ENCODE assay signal across 19 cellular contexts in the genomic region with DNA sequence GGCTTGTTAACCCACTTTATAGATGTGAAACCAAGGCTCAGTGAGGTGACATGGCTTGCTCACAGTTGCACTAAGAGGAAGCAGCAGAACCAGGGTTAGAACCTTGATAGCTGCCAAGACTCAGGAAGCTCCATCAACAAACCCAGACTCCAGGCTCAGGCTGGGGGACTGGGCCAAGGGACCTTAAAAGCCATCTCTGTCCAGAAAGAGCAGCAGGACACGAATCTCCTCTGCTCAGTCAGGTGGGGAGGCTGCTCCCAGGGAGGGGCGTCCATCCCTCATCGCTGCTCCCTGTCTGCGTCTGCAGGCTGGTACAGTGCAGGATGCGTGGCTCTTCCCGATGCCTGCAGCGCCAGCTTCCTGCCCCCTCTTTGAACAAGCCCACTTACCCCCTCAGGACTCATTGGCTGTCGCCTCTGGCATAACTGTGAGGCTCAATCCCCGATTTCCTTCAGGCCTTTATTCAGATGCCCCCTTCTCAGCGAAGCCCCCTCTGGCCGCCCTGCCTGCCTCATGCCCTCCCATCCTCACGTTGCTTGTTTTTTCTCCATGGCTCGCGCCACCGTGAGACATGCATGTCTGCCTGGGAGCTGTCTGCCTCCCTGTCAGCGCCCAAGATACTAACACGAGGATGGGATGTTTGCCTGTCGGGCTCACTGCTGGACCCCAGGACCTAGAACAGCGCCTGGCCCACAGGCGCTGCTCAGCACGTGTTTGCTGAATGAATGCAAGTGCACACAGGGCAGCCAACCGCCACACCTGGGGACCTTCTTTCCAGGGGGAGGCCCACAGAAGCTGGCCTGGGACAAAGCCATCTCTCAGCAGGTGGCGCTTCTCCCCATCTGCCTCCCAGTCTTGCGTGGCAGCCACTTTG. TPM values are rescaled to one million over a fixed set of nuclear protein-coding genes. Genes with fewer than 3 reads are reported as not detected.
DNase-seq lines count a peak whose midpoint lies in the region; ATAC-seq, FAIRE-seq and TF ChIP-seq lines count a peak whose summit lies in the region.
"Had no signal": no experiment of that assay in that cellular context is flagged by ENCODE, and none has a peak within 500 bp of the region (broad histone marks: within the 10 kb centered on the region; RNA-seq: fewer than 3 reads in every experiment).

No MANE protein-coding gene starts in this region.

- no peaks in the 10 kb centered on the region for H3K9me3 Mint-ChIP-seq in natural killer cell
- no peaks in the 10 kb centered on the region for H3K9me3 Mint-ChIP-seq in stimulated activated naive B cell treated with anti-CD40 and anti-IgM and Interleukin-4, amounts not matched to agents 10 μg/mL and 1 μg/mL and 100 μg/mL, for 72 hours

- POLR2A ChIA-PET in K562 (lab: Yijun Ruan, JAX): interaction anchor here (0.9 to 1.1 kb wide), 2 partner anchors 10 to 11 kb away, joined by 3 to 4 read pairs; no protein-coding TSS in a partner anchor

- intact Hi-C loops in left cardiac atrium (cut with DNase I) (no loop called here), K562 (cut with micrococcal nuclease) (no loop called here), natural killer cell (cut with micrococcal nuclease) (no loop called here)

- WGBS in K562 (ENCODE audit: insufficient coverage, low coverage, missing lambda C conversion rate): 97% methylated on average over 21 of the region's 24 CpGs

- H3K36me3 Mint-ChIP-seq in natural killer cell: no peaks in the 10 kb centered on the region
- peaks cover 46 to 65% of the 10 kb centered on the region in 2 donors for H3K36me3 Mint-ChIP-seq in stimulated activated naive B cell treated with anti-CD40 and anti-IgM and Interleukin-4, amounts not matched to agents 10 μg/mL and 1 μg/mL and 100 μg/mL, for 72 hours

- no peak overlapping the region for H3K4me2 ChIP-seq in K562 (ENCODE audit: insufficient read depth, low read length)

- peaks cover 0 to 53% of the 10 kb centered on the region in 2 donors for H3K4me1 ChIP-seq in right atrium auricular region
- peaks cover 16 to 47% of the 10 kb centered on the region in 2 experiments; a peak in 4 of 5 replicates for H3K4me1 ChIP-seq in K562 (replicated peaks in 1 of 2; ENCODE audit: control insufficient read depth in 2 of 2, insufficient read depth in 2 of 2, low read length in 2 of 2)

- H3K79me2 ChIP-seq in K562 (ENCODE audit: control insufficient read depth, insufficient read depth, low read length): peaks cover 84% of the 10 kb centered on the region

- peaks cover 23% of the 10 kb centered on the region for H3K36me3 ChIP-seq in right atrium auricular region
- H3K36me3 ChIP-seq in K562 (ENCODE audit: control insufficient read depth, insufficient read depth, low read length): peaks cover 63% of the 10 kb centered on the region; the same call in 2 of the 3 replicates

- CTCF ChIA-PET in K562 (lab: Yijun Ruan, JAX; ENCODE audit: low intra/inter-chr PET ratio): no interaction called here

- no peak for TF ChIP-seq POLR2A in K562 (conservative IDR thresholded peaks at IDR 0.05)

- no peak for FAIRE-seq in K562 (lab: Jason Lieb, UNC)
- FAIRE-seq: A204.1, GM12878 had no signal

- H3K9me3 ChIP-seq in right atrium auricular region (no peaks in the 10 kb centered on the region), K562 (replicated peaks; ENCODE audit: control insufficient read depth, insufficient read depth, low read depth, low read length) (no peaks in the 10 kb centered on the region)
- H3K9me3 ChIP-seq: SJCRH30 had no signal

- H3K27me3 ChIP-seq in right atrium auricular region (no peaks in the 10 kb centered on the region), K562 (ENCODE audit: control insufficient read depth in 2 of 2, insufficient read depth in 2 of 2, low read length in 2 of 2) (no peaks in the 10 kb centered on the region)
- H3K27me3 ChIP-seq: SJCRH30 had no signal

- peak; percentile 10 for DNase-seq in left cardiac atrium
- DNase-seq in right atrium auricular region (ENCODE audit: low spot score): no peak
- no peak for DNase-seq in K562 (ENCODE audit: extremely low read depth in 1 of 4, low spot score in 3 of 4)
- DNase-seq in natural killer cell: no peak
- DNase-seq in stimulated activated naive B cell treated with anti-CD40 and anti-IgM and Interleukin-4, amounts not matched to agents 10 μg/mL and 1 μg/mL and 100 μg/mL, for 72 hours: no peak
- DNase-seq in MV-4-11 (lab: John Stamatoyannopoulos, UW): no peak
- DNase-seq in T-helper 2 cell: no peak
- DNase-seq: COR-L47, DMS53, GM23248, MM.1S, NCI-H187 treated with DMSO at 0.1 percent for 48 hours, NCI-H2171 treated with DMSO at 0.1 percent for 48 hours, NCI-H510A, SJCRH30 had no signal

- H3K4me3 ChIP-seq in right atrium auricular region (no peak overlapping the region), K562 (no peak overlapping the region)
- H3K4me3 ChIP-seq: GM12878, GM23248, SJCRH30 had no signal

- ATAC-seq in left cardiac atrium: no peak
- ATAC-seq in K562: no peak
- ATAC-seq in natural killer cell: no peak
- no peak for ATAC-seq in stimulated activated naive B cell treated with anti-CD40 and anti-IgM and Interleukin-4, amounts not matched to agents 10 μg/mL and 1 μg/mL and 100 μg/mL, for 72 hours (replicated peaks)
- ATAC-seq in HG03354 (IDR thresholded peaks at IDR 0.05; ENCODE audit: poor library complexity, severe bottlenecking, unreplicated experiment): no peak
- ATAC-seq: GM12878 had no signal

- no peaks in the 10 kb centered on the region for H3K27me3 Mint-ChIP-seq in natural killer cell (ENCODE audit: low read depth in 2 of 2)
- H3K27me3 Mint-ChIP-seq in stimulated activated naive B cell treated with anti-CD40 and anti-IgM and Interleukin-4, amounts not matched to agents 10 μg/mL and 1 μg/mL and 100 μg/mL, for 72 hours: no peaks in the 10 kb centered on the region

- peak overlapping the region in 1 of 2 experiments; percentile 28; a peak in 1 of 4 replicates for H3K9ac ChIP-seq in K562 (ENCODE audit: insufficient read depth in 1 of 2, low read depth in 2 of 2, low read length in 2 of 2)
- H3K9ac ChIP-seq: GM23248 had no signal

- no TSS peak for BruUV-seq in K562 (replicated peaks; lab: Mats Ljungman, UMichigan)

- in situ Hi-C loops in K562 (cut with MboI): no loop called here

- H2AFZ ChIP-seq in K562 (ENCODE audit: low read depth, low read length): no peak overlapping the region
- H2AFZ ChIP-seq: GM23248 had no signal

- no peak for TF ChIP-seq CTCF in right atrium auricular region (IDR thresholded peaks at IDR 0.05)
- no peak for TF ChIP-seq CTCF in K562 (IDR thresholded peaks at IDR 0.05 in 2 of 3, conservative IDR thresholded peaks at IDR 0.05 in 1 of 3; ENCODE audit: insufficient read depth in 2 of 3, low read depth in 1 of 3, low read length in 3 of 3)
- TF ChIP-seq CTCF in natural killer cell (IDR thresholded peaks at IDR 0.05): no peak

- H3K27ac ChIP-seq in right atrium auricular region: peak overlapping the region in 1 of 2 donors; percentile 80
- H3K27ac ChIP-seq in K562 (ENCODE audit: extremely low read depth, low read depth, low read length): no peak overlapping the region
- H3K27ac ChIP-seq: C4-2B, GM23248, SJCRH30 had no signal

- TF ChIP-seq RAD21 in K562 (CRISPR knock-in tag; conservative IDR thresholded peaks at IDR 0.05 in 1 of 2, IDR thresholded peaks at IDR 0.05 in 1 of 2): no peak

- no peaks in the 10 kb centered on the region for H3K9me1 ChIP-seq in K562 (ENCODE audit: control insufficient read depth, insufficient read depth, low read length)

- no peak for TF ChIP-seq EP300 in K562 (IDR thresholded peaks at IDR 0.05; ENCODE audit: low read length)

- H4K20me1 ChIP-seq in K562 (replicated peaks; ENCODE audit: control insufficient read depth, insufficient read depth, low read length): peaks cover 16% of the 10 kb centered on the region; the same call in 1 of the 2 replicates

- peak overlapping the region; percentile 50 to 60 for H3K27ac Mint-ChIP-seq in natural killer cell
- peak overlapping the region; percentile 47 for H3K27ac Mint-ChIP-seq in stimulated activated naive B cell treated with anti-CD40 and anti-IgM and Interleukin-4, amounts not matched to agents 10 μg/mL and 1 μg/mL and 100 μg/mL, for 72 hours

- peaks cover 47 to 72% of the 10 kb centered on the region in 2 donors for H3K4me1 Mint-ChIP-seq in natural killer cell
- peaks cover 41 to 77% of the 10 kb centered on the region in 2 donors for H3K4me1 Mint-ChIP-seq in stimulated activated naive B cell treated with anti-CD40 and anti-IgM and Interleukin-4, amounts not matched to agents 10 μg/mL and 1 μg/mL and 100 μg/mL, for 72 hours

- no peak overlapping the region for H3K4me3 Mint-ChIP-seq in natural killer cell
- H3K4me3 Mint-ChIP-seq in stimulated activated naive B cell treated with anti-CD40 and anti-IgM and Interleukin-4, amounts not matched to agents 10 μg/mL and 1 μg/mL and 100 μg/mL, for 72 hours: no peak overlapping the region

RNA-seq across cellular contexts. Expression of a gene that starts 21.5 kb away (rescaled TPM):
- total RNA-seq in left cardiac atrium (100 to 1,000 TPM; 110 to 119 TPM), right atrium auricular region (10 to 100 TPM; 63.3 to 76.7 TPM), K562 (2014; rRNA removed) (61.1 and 83.7 TPM in 2 replicates), K562 (2014; rRNA removed; fragmentation: Illumina TruSeq; extraction: Trizol) (44.7 and 55.7 TPM in 2 replicates), K562 (2015; rRNA removed; fragmentation: Illumina TruSeq; extraction: Trizol) (67.4 and 67.7 TPM in 2 replicates), K562 (2021) (120 and 127 TPM in 2 replicates), natural killer cell (100 to 1,000 TPM; 234 to 292 (median 261) TPM)
- 290 and 653 TPM in 2 replicates for total RNA-seq in K562 (2011; cell fraction: chromatin; rRNA removed; ENCODE audit: low replicate concordance)
- total RNA-seq in K562 (2011; cell fraction: nucleolus; rRNA removed): 340 and 358 TPM in 2 replicates
- 338 and 343 TPM in 2 replicates for total RNA-seq in K562 (2011; cell fraction: nucleoplasm; rRNA removed)
- polyA plus RNA-seq in K562 (2011; rRNA removed) (90.8 and 133 TPM in 2 replicates), K562 (2014; fragmentation: Illumina TruSeq; extraction: Trizol) (108 and 132 TPM in 2 replicates), K562 (2014; fragmentation: Nextera tagmentation; extraction: Ambion mirVana) (1 to 10 TPM; 1.1 TPM), K562 (2014; rRNA removed) (85.4 and 108 TPM in 2 replicates)
- polyA plus RNA-seq in K562 (2011; cell fraction: cytosol; rRNA removed): 112 and 119 TPM in 2 replicates
- 493 and 545 TPM in 2 replicates for polyA plus RNA-seq in K562 (2011; cell fraction: nucleus; rRNA removed)
- polyA plus RNA-seq in K562 (2012): 76.0 and 79.7 TPM in 2 replicates
- polyA minus RNA-seq in K562 (2011; rRNA and poly(A)+ RNA removed): 47.0 and 54.6 TPM in 2 replicates
- 48.0 and 50.7 TPM in 2 replicates for polyA minus RNA-seq in K562 (2011; cell fraction: cytosol; rRNA and poly(A)+ RNA removed)
- polyA minus RNA-seq in K562 (2011; cell fraction: nucleus; rRNA and poly(A)+ RNA removed): 66.6 and 101 TPM in 2 replicates

RNA-seq across cellular contexts. Expression of a gene that starts 37.2 kb away (rescaled TPM):
- total RNA-seq in left cardiac atrium (under 1 TPM; 0.15 to 0.31 TPM), right atrium auricular region (not detected), K562 (2014; rRNA removed) (0.08 TPM in 1 of 2 replicates, not detected in the other), K562 (2014; rRNA removed; fragmentation: Illumina TruSeq; extraction: Trizol) (not detected in 2 replicates), K562 (2015; rRNA removed; fragmentation: Illumina TruSeq; extraction: Trizol) (not detected in 2 replicates), K562 (2021) (not detected in 2 replicates), natural killer cell (1 to 10 TPM; 1.2 to 1.8 (median 1.2) TPM)
- total RNA-seq in K562 (2011; cell fraction: chromatin; rRNA removed; ENCODE audit: low replicate concordance): 0.21 TPM in 1 of 2 replicates, not detected in the other
- not detected in 2 replicates for total RNA-seq in K562 (2011; cell fraction: nucleolus; rRNA removed)
- total RNA-seq in K562 (2011; cell fraction: nucleoplasm; rRNA removed): not detected in 2 replicates
- polyA plus RNA-seq in K562 (2011; rRNA removed) (0.04 TPM in 1 of 2 replicates, not detected in the other), K562 (2014; fragmentation: Illumina TruSeq; extraction: Trizol) (not detected in 2 replicates), K562 (2014; fragmentation: Nextera tagmentation; extraction: Ambion mirVana) (not detected), K562 (2014; rRNA removed) (0.19 and 0.32 TPM in 2 replicates)
- 0.03 and 0.21 TPM in 2 replicates for polyA plus RNA-seq in K562 (2011; cell fraction: cytosol; rRNA removed)
- 0.09 and 0.24 TPM in 2 replicates for polyA plus RNA-seq in K562 (2011; cell fraction: nucleus; rRNA removed)
- polyA plus RNA-seq in K562 (2012): 0.14 TPM in 1 of 2 replicates, not detected in the other
- not detected in 2 replicates for polyA minus RNA-seq in K562 (2011; rRNA and poly(A)+ RNA removed)
- polyA minus RNA-seq in K562 (2011; cell fraction: cytosol; rRNA and poly(A)+ RNA removed): not detected in 2 replicates
- not detected in 2 replicates for polyA minus RNA-seq in K562 (2011; cell fraction: nucleus; rRNA and poly(A)+ RNA removed)
- total RNA-seq: GM23248, SJCRH30 had no signal

RNA-seq across cellular contexts. Expression of a gene that starts 45.5 kb away (rescaled TPM):
- total RNA-seq in left cardiac atrium (not detected), right atrium auricular region (not detected), K562 (2014; rRNA removed) (not detected in 2 replicates), K562 (2014; rRNA removed; fragmentation: Illumina TruSeq; extraction: Trizol) (not detected in 2 replicates), K562 (2015; rRNA removed; fragmentation: Illumina TruSeq; extraction: Trizol) (not detected in 2 replicates), K562 (2021) (not detected in 2 replicates), natural killer cell (not detected)
- not detected in 2 replicates for total RNA-seq in K562 (2011; cell fraction: chromatin; rRNA removed; ENCODE audit: low replicate concordance)
- 0.33 TPM in 1 of 2 replicates, not detected in the other for total RNA-seq in K562 (2011; cell fraction: nucleolus; rRNA removed)
- total RNA-seq in K562 (2011; cell fraction: nucleoplasm; rRNA removed): not detected in 2 replicates
- polyA plus RNA-seq in K562 (2011; rRNA removed) (0.03 and 0.14 TPM in 2 replicates), K562 (2014; fragmentation: Illumina TruSeq; extraction: Trizol) (not detected in 2 replicates), K562 (2014; fragmentation: Nextera tagmentation; extraction: Ambion mirVana) (under 1 TPM in 1 of 2 experiments, not detected in 1; 0.06 TPM), K562 (2014; rRNA removed) (not detected in 2 replicates)
- polyA plus RNA-seq in K562 (2011; cell fraction: cytosol; rRNA removed): 0.01 TPM in 1 of 2 replicates, not detected in the other
- polyA plus RNA-seq in K562 (2011; cell fraction: nucleus; rRNA removed): 0.18 TPM in 1 of 2 replicates, not detected in the other
- polyA plus RNA-seq in K562 (2012): 0.04 TPM in 1 of 2 replicates, not detected in the other
- polyA minus RNA-seq in K562 (2011; rRNA and poly(A)+ RNA removed): not detected in 2 replicates
- not detected in 2 replicates for polyA minus RNA-seq in K562 (2011; cell fraction: cytosol; rRNA and poly(A)+ RNA removed)
- polyA minus RNA-seq in K562 (2011; cell fraction: nucleus; rRNA and poly(A)+ RNA removed): not detected in 2 replicates
- total RNA-seq: GM12878, GM23248, SJCRH30 had no signal
- polyA plus RNA-seq: GM23248 had no signal
